8 cellular contexts compared by ENCODE assay signal in genomic region chr16:8798535-8799157, GRCh38. TPM values are rescaled to one million over a fixed set of nuclear protein-coding genes. Genes with fewer than 3 reads are reported as not detected.
A peak's percentile ranks its signal among the peaks of the same experiment; 100 is the strongest.
DNase-seq lines count a peak whose midpoint lies in the region; ATAC-seq and TF ChIP-seq lines count a peak whose summit lies in the region.

No MANE protein-coding gene starts in this region.

- H3K4me3 ChIP-seq in GM12875 (ENCODE audit: low read depth, low read length) (peak overlapping the region; percentile 79), skeletal muscle cell (ENCODE audit: low read depth, low read length) (peak overlapping the region; percentile 88)

- H3K4me1 ChIP-seq in foreskin keratinocyte, result peaks cover 4% of the 10 kb centered on the region

- ATAC-seq in foreskin keratinocyte (no peak), GM18907 (IDR thresholded peaks at IDR 0.05; ENCODE audit: unreplicated experiment) (no peak), HG02642 (IDR thresholded peaks at IDR 0.05; ENCODE audit: poor library complexity, unreplicated experiment) (no peak), GM21737 (IDR thresholded peaks at IDR 0.05; ENCODE audit: unreplicated experiment) (no peak)

- H3K27me3 ChIP-seq in foreskin keratinocyte, result no peaks in the 10 kb centered on the region

- no peak for TF ChIP-seq CTCF in GM12875 (IDR thresholded peaks at IDR 0.05; ENCODE audit: borderline replicate concordance, insufficient read depth, low read depth, low read length)
- TF ChIP-seq CTCF in VCaP (conservative IDR thresholded peaks at IDR 0.05), result no peak
- no peak for TF ChIP-seq CTCF in foreskin keratinocyte (conservative IDR thresholded peaks at IDR 0.05)

- DNase-seq in foreskin keratinocyte (no peak), skeletal muscle cell (ENCODE audit: low read depth) (no peak), retina (no peak)

- H3K27ac ChIP-seq in VCaP (peak overlapping the region; percentile 63; the same call in 1 of the 2 replicates), foreskin keratinocyte (peak overlapping the region; percentile 89)

RNA-seq across cellular contexts. Expression of gene PMM2, which starts 1.0 kb away (rescaled TPM):
- 52.5 and 56.2 TPM in 2 replicates for total RNA-seq in foreskin keratinocyte
- polyA plus RNA-seq in foreskin keratinocyte, result 44.5 and 45.2 TPM in 2 replicates

RNA-seq across cellular contexts. Expression of gene TMEM186, which starts 1.2 kb away (rescaled TPM):
- 7.4 and 7.7 TPM in 2 replicates for total RNA-seq in foreskin keratinocyte
- 9.3 and 11.0 TPM in 2 replicates for polyA plus RNA-seq in foreskin keratinocyte
